In the genomic region with DNA sequence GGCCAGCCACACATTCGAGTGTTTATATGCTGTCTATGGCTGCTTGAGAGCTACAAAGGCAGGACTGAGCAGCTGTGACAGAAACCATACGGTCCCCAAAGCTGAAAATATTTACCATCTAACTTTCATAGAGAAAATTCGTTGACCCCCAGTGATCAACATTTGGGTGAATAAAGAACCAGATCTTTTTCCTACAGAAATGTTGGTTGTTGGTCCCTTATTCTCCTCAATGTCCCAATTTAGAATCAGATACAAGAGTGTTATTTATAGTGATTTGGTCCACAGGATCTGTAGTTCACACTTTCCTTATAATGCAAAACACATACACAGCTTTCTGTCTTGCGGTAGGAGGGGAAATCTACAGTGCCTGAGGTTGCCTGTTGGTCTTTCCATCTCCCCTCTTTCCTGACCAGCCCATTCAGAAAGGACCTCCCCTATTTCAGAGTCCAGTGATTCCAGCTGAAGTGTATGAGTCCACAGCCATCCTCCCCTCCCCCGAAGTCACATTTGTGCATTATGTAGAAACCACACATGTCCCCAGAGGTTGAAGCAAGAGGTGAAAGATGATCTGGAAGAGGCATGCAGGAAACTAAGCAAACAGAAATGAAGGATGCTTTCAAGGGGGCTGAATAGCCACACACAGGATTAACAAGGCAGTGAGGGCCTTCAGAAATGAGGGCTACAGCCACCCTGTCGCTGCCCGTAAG, we compare ENCODE assay signal across 10 cellular contexts.
DNase-seq lines count a peak whose midpoint lies in the region; ATAC-seq and TF ChIP-seq lines count a peak whose summit lies in the region.
"Had no signal": no experiment of that assay in that cellular context is flagged by ENCODE, and none has a peak within 500 bp of the region (broad histone marks: within the 10 kb centered on the region; RNA-seq: fewer than 3 reads in every experiment).

No MANE protein-coding gene starts in this region.

- no peak for TF ChIP-seq CTCF in osteoblast (IDR thresholded peaks at IDR 0.05; ENCODE audit: extremely low read depth, low read depth, low read length)

- intact Hi-C loops in left colon (cut with DNase I, micrococcal nuclease) = no loop called here

- H3K27ac ChIP-seq in osteoblast (ENCODE audit: low read depth, low read length) = no peak overlapping the region
- H3K27ac ChIP-seq: cardiac muscle cell had no signal

- H3K9me3 ChIP-seq in osteoblast (ENCODE audit: low read depth, low read length) = no peaks in the 10 kb centered on the region

- H3K4me1 ChIP-seq in osteoblast (ENCODE audit: insufficient read depth, low read length) = peaks cover 49% of the 10 kb centered on the region

- H4K20me1 ChIP-seq in osteoblast (ENCODE audit: insufficient read depth, low read length) = peaks cover 19% of the 10 kb centered on the region

- no peaks in the 10 kb centered on the region for H3K27me3 ChIP-seq in osteoblast (ENCODE audit: insufficient read depth, low read length)
- H3K27me3 ChIP-seq: cardiac muscle cell had no signal

- DNase-seq in SK-N-DZ (ENCODE audit: low spot score) (peak; percentile 23), osteoblast (ENCODE audit: insufficient read length, low spot score, missing footprints) (peak; percentile 46), GDM1 (lab: John Stamatoyannopoulos, UW) (no peak), HT-29 (ENCODE audit: low spot score) (no peak), left colon (no peak)
- DNase-seq: left cardiac atrium had no signal

- no peaks in the 10 kb centered on the region for H3K36me3 ChIP-seq in osteoblast (ENCODE audit: insufficient read depth, low read length)
- H3K36me3 ChIP-seq: cardiac muscle cell had no signal

- no peak overlapping the region for H2AFZ ChIP-seq in osteoblast (ENCODE audit: low read length)

- H3K79me2 ChIP-seq in osteoblast (ENCODE audit: insufficient read depth, low read length) = peaks cover 87% of the 10 kb centered on the region

- H3K4me3 ChIP-seq in osteoblast (ENCODE audit: insufficient read depth, low read length) = no peak overlapping the region
- H3K4me3 ChIP-seq: cardiac muscle cell had no signal

- peak overlapping the region; percentile 62 for H3K4me2 ChIP-seq in osteoblast (ENCODE audit: insufficient read depth, low read length)

- peak; percentile 37 for ATAC-seq in GM18870 (IDR thresholded peaks at IDR 0.05; ENCODE audit: unreplicated experiment)
- ATAC-seq in HG03097 (IDR thresholded peaks at IDR 0.05; ENCODE audit: low FRiP score, unreplicated experiment) = peak; percentile 68
- no peak for ATAC-seq in GM21381 (IDR thresholded peaks at IDR 0.05; ENCODE audit: unreplicated experiment)
- no peak for ATAC-seq in left colon

Comparison
In these comparisons a context has a peak if more than half of its experiments do, and no peak if none do; other contexts are left out.
1. ATAC-seq: peak in GM18870 (single experiment) and HG03097 (single experiment); none in GM21381 (single experiment) and left colon (single experiment).
2. DNase-seq: peak in SK-N-DZ (single experiment) and osteoblast (single experiment); none in GDM1 (single experiment), HT-29 (single experiment) and left colon (0 of 2).